In the genomic region with DNA sequence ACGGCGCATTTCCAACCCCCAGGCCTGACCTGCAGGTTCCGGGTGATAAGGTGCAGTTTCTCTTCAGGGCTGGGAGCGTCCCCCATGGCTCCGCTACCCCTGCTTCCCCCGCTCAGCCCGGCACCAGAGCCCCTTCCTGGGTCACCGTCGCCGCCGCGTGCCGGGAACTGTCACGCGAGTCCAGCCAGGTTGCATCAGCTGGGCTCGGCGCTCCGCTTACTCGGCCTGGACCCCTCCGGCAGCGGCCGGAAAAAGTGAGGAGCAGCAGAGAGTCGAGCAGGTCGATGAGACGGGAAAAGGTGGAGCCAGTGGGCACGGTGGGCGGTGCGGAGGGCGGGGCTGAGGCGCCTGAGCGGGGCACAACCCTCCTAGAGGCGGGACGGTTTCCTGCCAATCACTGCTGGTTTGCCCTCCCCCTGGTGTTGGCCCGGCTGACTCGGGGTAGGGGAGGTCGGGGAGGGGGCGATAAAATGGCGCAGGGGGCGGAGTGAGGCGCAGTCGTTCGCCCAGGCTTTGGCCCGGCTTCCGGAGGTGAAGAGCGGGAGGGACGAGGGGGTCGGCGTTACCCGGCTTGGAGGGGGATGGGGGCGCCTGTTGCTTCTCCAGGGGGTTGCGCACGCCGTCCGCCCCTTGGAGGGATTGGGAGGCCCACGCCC, we compare ENCODE assay signal across 8 cellular contexts. TPM values are rescaled to one million over a fixed set of nuclear protein-coding genes. Genes with fewer than 3 reads are reported as not detected.
DNase-seq lines count a peak whose midpoint lies in the region; ATAC-seq and TF ChIP-seq lines count a peak whose summit lies in the region.

A gene (plus strand): TSS at position 495 of the 656 bp plus-strand sequence. CDS start 8,447 bp downstream, outside the sequence.
A gene (minus strand): TSS at position 200 of the 656 bp plus-strand sequence. CDS start 114 bp downstream, at position 86.

- H3K27me3 ChIP-seq in KMS-11 (ENCODE audit: insufficient read depth, low read depth) = no peaks in the 10 kb centered on the region
- H3K27me3 ChIP-seq in Peyer's patch = no peaks in the 10 kb centered on the region
- H3K27me3 ChIP-seq in muscle layer of duodenum (ENCODE audit: low read depth, low read length) = no peaks in the 10 kb centered on the region

- peak; percentile 83 for ATAC-seq in GM21737 (IDR thresholded peaks at IDR 0.05; ENCODE audit: unreplicated experiment)
- ATAC-seq in esophagus mucosa = peak; percentile 99

- H3K9me3 ChIP-seq in Peyer's patch (no peaks in the 10 kb centered on the region), muscle layer of duodenum (ENCODE audit: control insufficient read depth in 1 of 2, low read length in 2 of 2) (no peaks in the 10 kb centered on the region)

- H3K4me1 ChIP-seq in KMS-11 (ENCODE audit: low read depth, poor library complexity, severe bottlenecking) (peaks cover 62% of the 10 kb centered on the region), Peyer's patch (peaks cover 0 to 30% (median 7%) of the 10 kb centered on the region in 4 donors), muscle layer of duodenum (ENCODE audit: control insufficient read depth in 1 of 2, insufficient read depth in 2 of 2, low read length in 2 of 2) (peaks cover 10 to 34% of the 10 kb centered on the region in 2 donors)

- peak within 1 kb of the TSS; percentile 96 for H3K4me2 ChIP-seq in KMS-11

- peak; percentile 96 for DNase-seq in DMS53 treated with DMSO at 0.1 percent for 48 hours (lab: John Stamatoyannopoulos, UW; ENCODE audit: unreplicated experiment)
- DNase-seq in Peyer's patch = peak; percentile 99 to 100 (median 100)
- peak; percentile 100 for DNase-seq in activated T-cell treated with anti-CD3 and anti-CD28 coated beads, Interleukin-2, amount 50 U/mL, for 48 hours
- peak; percentile 99 for DNase-seq in stimulated activated CD8-positive, alpha-beta memory T cell treated with anti-CD3 and anti-CD28 coated beads, Interleukin-7, amount 100 ng/mL, for 4 hours (ENCODE audit: low read depth in 2 of 2)

- TF ChIP-seq CTCF in KMS-11 (conservative IDR thresholded peaks at IDR 0.05; ENCODE audit: low read depth, low read length) (no peak), Peyer's patch (IDR thresholded peaks at IDR 0.05) (peak in 5 of 6 experiments; percentile 14 to 44 (median 34))

- H2AFZ ChIP-seq in KMS-11 (ENCODE audit: low read depth) = peak within 1 kb of the TSS; percentile 28; the same call in 1 of the 2 replicates

- H3K27ac ChIP-seq in KMS-11 (peak within 1 kb of the TSS; percentile 92), Peyer's patch (peak within 1 kb of the TSS; percentile 85 to 97 (median 94)), muscle layer of duodenum (ENCODE audit: low read length) (peak within 1 kb of the TSS; percentile 95)

- H4K20me1 ChIP-seq in KMS-11 (ENCODE audit: insufficient read depth) = peaks cover 10% of the 10 kb centered on the region

- peak; percentile 53 to 62 for TF ChIP-seq POLR2A in Peyer's patch (IDR thresholded peaks at IDR 0.05)

- peaks cover 98% of the 10 kb centered on the region for H3K79me2 ChIP-seq in KMS-11 (ENCODE audit: insufficient read depth, low read depth)

- H3K36me3 ChIP-seq in KMS-11 (ENCODE audit: insufficient read depth) (0 out of 2 replicates have a peak, but pooled peaks cover 4% of the 10 kb centered on the region), Peyer's patch (no peaks in the 10 kb centered on the region), muscle layer of duodenum (ENCODE audit: control insufficient read depth in 1 of 2, insufficient read depth in 2 of 2, low read length in 2 of 2) (peaks cover 0 to 11% of the 10 kb centered on the region in 2 donors)

- peak within 1 kb of the TSS; percentile 71 for H3K4me3 ChIP-seq in KMS-11 (IDR thresholded peaks at IDR 0.05; ENCODE audit: insufficient read depth, low read depth, low read length)
- H3K4me3 ChIP-seq in Peyer's patch = peak within 1 kb of the TSS; percentile 76 to 93 (median 84)
- H3K4me3 ChIP-seq in muscle layer of duodenum (ENCODE audit: low read depth in 1 of 2, low read length in 2 of 2) = peak within 1 kb of the TSS; percentile 94 to 98

- peak within 1 kb of the TSS; percentile 89 for H3K9ac ChIP-seq in KMS-11

RNA-seq across cellular contexts. Expression of the first gene that starts in this region (rescaled TPM):
- total RNA-seq in Peyer's patch (100 to 1,000 TPM in 1 of 4 donors, 10 to 100 TPM in 3; 44.3 to 178 (median 58.1) TPM), esophagus mucosa (16.5 TPM)

RNA-seq across cellular contexts. Expression of the second gene that starts in this region (rescaled TPM):
- total RNA-seq in Peyer's patch (10 to 100 TPM; 29.6 to 93.3 (median 50.4) TPM), esophagus mucosa (93.3 TPM)

Comparison
In these comparisons a context has a peak if more than half of its experiments do, and no peak if none do; other contexts are left out.
1. Peak in every context shown above with its lines: DNase-seq, ATAC-seq, H3K4me3 ChIP-seq and H3K27ac ChIP-seq.